Comparison of ENCODE assay signal across 15 cellular contexts in the genomic region with DNA sequence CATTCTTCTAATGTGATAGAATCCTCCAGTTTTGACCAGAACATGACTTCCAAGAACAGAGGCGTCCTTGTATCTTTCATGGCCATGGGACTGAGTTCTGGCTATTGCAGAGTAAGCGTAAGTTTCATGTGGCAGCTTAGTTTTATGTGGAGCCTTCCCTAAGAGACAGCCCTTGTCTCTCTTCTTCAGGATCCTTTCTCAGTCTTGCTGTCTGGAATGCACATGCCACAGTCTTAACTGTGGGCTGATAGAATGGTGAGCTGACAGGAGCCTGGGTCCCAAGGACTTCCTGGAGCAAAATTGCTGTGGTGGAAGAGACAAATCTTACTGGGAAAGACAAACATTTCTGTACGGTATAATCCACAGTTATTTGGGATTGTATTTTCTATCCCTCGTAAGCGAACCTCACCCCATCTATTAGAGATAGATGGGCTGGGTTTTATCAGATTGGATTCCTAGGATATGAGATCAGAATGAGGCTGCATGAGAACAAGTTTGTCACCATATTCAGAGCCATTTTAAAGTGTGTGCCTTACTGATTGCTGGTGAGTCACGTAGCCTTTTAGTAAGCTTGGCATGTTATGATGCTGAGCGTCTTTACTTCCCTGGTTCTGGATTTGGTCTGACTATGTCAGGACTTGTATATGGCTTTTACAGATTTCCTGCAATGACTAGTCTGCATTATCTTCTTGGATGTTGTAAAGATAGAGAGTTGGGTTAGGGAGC. TPM values are rescaled to one million over a fixed set of nuclear protein-coding genes. Genes with fewer than 3 reads are reported as not detected.
DNase-seq lines count a peak whose midpoint lies in the region; ATAC-seq, FAIRE-seq and TF ChIP-seq lines count a peak whose summit lies in the region.
"Had no signal": no experiment of that assay in that cellular context is flagged by ENCODE, and none has a peak within 500 bp of the region (broad histone marks: within the 10 kb centered on the region; RNA-seq: fewer than 3 reads in every experiment).

No MANE protein-coding gene starts in this region.

- no peak for TF ChIP-seq POLR2A in GM18505 (IDR thresholded peaks at IDR 0.05; ENCODE audit: borderline replicate concordance, extremely low read depth, insufficient read depth, insufficient read length)

- dilution Hi-C loops in keratinocyte (cut with MboI; ENCODE audit: extremely low pct_ligation_motif_present, low sequenced_read_pairs) = no loop called here

- intact Hi-C loops in aorta (cut with DNase I) (no loop called here), kidney (cut with DNase I) (no loop called here)

- 71 to 84% methylated on average over 7 of the region's 7 CpGs for WGBS in aorta, 2 donors

- in situ Hi-C loops in brain microvascular endothelial cell (cut with HindIII; ENCODE audit: low pct_ligation_motif_present, low sequenced_read_pairs) = no loop called here

- H3K79me2 ChIP-seq in keratinocyte (ENCODE audit: control insufficient read depth, insufficient read depth, low read length) = peaks cover 8% of the 10 kb centered on the region

- no peaks in the 10 kb centered on the region for H4K20me1 ChIP-seq in keratinocyte (ENCODE audit: control insufficient read depth, extremely low read depth, insufficient read depth, low read length)

- H3K9ac ChIP-seq in keratinocyte (ENCODE audit: control insufficient read depth, extremely low read depth, insufficient read depth, low read length) = peak overlapping the region; percentile 71
- no peak overlapping the region for H3K9ac ChIP-seq in kidney (ENCODE audit: low read length in 2 of 2)

- DNase-seq in AG09319 (ENCODE audit: extremely low read depth, low read depth) = peak; percentile 29
- DNase-seq in HT-29 (ENCODE audit: low spot score) = peak; percentile 30
- DNase-seq in brain microvascular endothelial cell = peak; percentile 95
- DNase-seq in keratinocyte (ENCODE audit: low read depth, low spot score) = peak; percentile 97
- DNase-seq in aorta = no peak
- DNase-seq in kidney = no peak
- no peak for DNase-seq in activated CD4-positive, alpha-beta T cell treated with anti-CD3 and anti-CD28 coated beads, Interleukin-2, amount 50 U/mL, for 1 hour
- DNase-seq: activated T-cell treated with anti-CD3 and anti-CD28 coated beads, Interleukin-2, amount 50 U/mL, for 24 hours; caudate nucleus; CD8-positive, alpha-beta T cell; glutamatergic neuron; mucosa of descending colon; NCI-H2107 had no signal

- peak overlapping the region; percentile 83 for H3K4me2 ChIP-seq in keratinocyte (ENCODE audit: control insufficient read depth, extremely low read depth, insufficient read depth, low read depth, low read length)

- no peaks in the 10 kb centered on the region for H3K9me3 ChIP-seq in keratinocyte (ENCODE audit: control insufficient read depth, low read depth, low read length)
- H3K9me3 ChIP-seq in aorta (ENCODE audit: control insufficient read depth, low read length) = no peaks in the 10 kb centered on the region
- no peaks in the 10 kb centered on the region for H3K9me3 ChIP-seq in kidney (ENCODE audit: control insufficient read depth in 1 of 2, low read length in 2 of 2)
- H3K9me3 ChIP-seq: mucosa of descending colon had no signal

- peaks cover 37% of the 10 kb centered on the region for H3K4me1 ChIP-seq in keratinocyte (ENCODE audit: control insufficient read depth, extremely low read depth, insufficient read depth, low read length)
- H3K4me1 ChIP-seq in aorta (ENCODE audit: control insufficient read depth in 1 of 2, insufficient read depth in 2 of 2, low read length in 2 of 2) = no peaks in the 10 kb centered on the region
- no peaks in the 10 kb centered on the region for H3K4me1 ChIP-seq in kidney (ENCODE audit: control insufficient read depth in 1 of 2, insufficient read depth in 1 of 2, low read depth in 1 of 2, low read length in 2 of 2)

- no peaks in the 10 kb centered on the region for H3K36me3 ChIP-seq in brain microvascular endothelial cell (replicated peaks)
- H3K36me3 ChIP-seq in keratinocyte (ENCODE audit: control insufficient read depth in 2 of 2, extremely low read depth in 1 of 2, insufficient read depth in 2 of 2, low read length in 2 of 2) = no peaks in the 10 kb centered on the region
- H3K36me3 ChIP-seq in aorta (ENCODE audit: control insufficient read depth in 1 of 2, insufficient read depth in 2 of 2, low read length in 1 of 2) = peaks cover 0 to 2% of the 10 kb centered on the region in 2 donors
- no peaks in the 10 kb centered on the region for H3K36me3 ChIP-seq in kidney (ENCODE audit: control insufficient read depth in 1 of 2, insufficient read depth in 2 of 2, low read length in 2 of 2)

- FAIRE-seq in keratinocyte (lab: Jason Lieb, UNC) (peak; percentile 97), kidney (lab: Jason Lieb, UNC) (no peak)
- FAIRE-seq: GM12892 had no signal

- H3K4me3 ChIP-seq in brain microvascular endothelial cell (ENCODE audit: low read depth, low read length) (no peak overlapping the region), keratinocyte (ENCODE audit: control insufficient read depth in 2 of 3, extremely low read depth in 1 of 3, insufficient read depth in 2 of 3, low read depth in 1 of 3, low read length in 3 of 3) (peak overlapping the region in 2 of 3 experiments; percentile 43 to 55), aorta (ENCODE audit: low read length in 2 of 2) (no peak overlapping the region), kidney (ENCODE audit: low read length in 2 of 2) (no peak overlapping the region)
- H3K4me3 ChIP-seq: mucosa of descending colon had no signal

- peak overlapping the region; percentile 73 for H2AFZ ChIP-seq in keratinocyte (ENCODE audit: control insufficient read depth, low read length)

- H3K27ac ChIP-seq in brain microvascular endothelial cell (peak overlapping the region; percentile 88), keratinocyte (ENCODE audit: control insufficient read depth, insufficient read depth, low read length) (peak overlapping the region; percentile 94), aorta (ENCODE audit: low read depth in 1 of 2, low read length in 2 of 2) (no peak overlapping the region), kidney (ENCODE audit: low read depth in 2 of 2, low read length in 2 of 2) (no peak overlapping the region)

- no peak for ATAC-seq in aorta (ENCODE audit: low FRiP score)
- ATAC-seq in GM18505 (IDR thresholded peaks at IDR 0.05; ENCODE audit: unreplicated experiment) = no peak
- ATAC-seq: CD8-positive, alpha-beta T cell; mucosa of descending colon had no signal

- no peaks in the 10 kb centered on the region for H3K9me1 ChIP-seq in keratinocyte (ENCODE audit: control insufficient read depth, extremely low read depth, insufficient read depth, low read length)

- H3K27me3 ChIP-seq in brain microvascular endothelial cell (replicated peaks) (no peaks in the 10 kb centered on the region), keratinocyte (ENCODE audit: control insufficient read depth, extremely low read depth, insufficient read depth, low read length) (no peaks in the 10 kb centered on the region), aorta (ENCODE audit: control insufficient read depth in 1 of 2, insufficient read depth in 2 of 2, low read length in 1 of 2) (no peaks in the 10 kb centered on the region)

- no peak for TF ChIP-seq CTCF in AG09319 (IDR thresholded peaks at IDR 0.05; ENCODE audit: low read depth, low read length)
- no peak for TF ChIP-seq CTCF in brain microvascular endothelial cell (IDR thresholded peaks at IDR 0.05; ENCODE audit: low read depth, low read length, missing control alignments)
- TF ChIP-seq CTCF in keratinocyte (optimal IDR thresholded peaks at IDR 0.05 in 1 of 3, IDR thresholded peaks at IDR 0.05 in 1 of 3, conservative IDR thresholded peaks at IDR 0.05 in 1 of 3; ENCODE audit: extremely low read depth in 1 of 3, insufficient read depth in 2 of 3, low read length in 3 of 3) = no peak
- TF ChIP-seq CTCF in kidney (IDR thresholded peaks at IDR 0.05; ENCODE audit: borderline replicate concordance, extremely low read depth, insufficient read depth) = no peak

RNA-seq across cellular contexts. Expression of gene CDIN1, which starts 32.8 kb away (rescaled TPM):
- 29.7 and 30.9 TPM in 2 replicates for total RNA-seq in HT-29 (2014; rRNA removed; shearing (Covaris generic))
- polyA plus RNA-seq in keratinocyte (14.2 to 20.2 TPM (median 16.8 TPM) in 3 replicates), aorta (1 to 10 TPM; 4.9 to 6.4 TPM), kidney (ENCODE audit: insufficient read depth, low read depth, low replicate concordance) (3.1 TPM)
- 2.9 TPM for polyA plus RNA-seq in keratinocyte (2011; ENCODE audit: low read depth)
- polyA plus RNA-seq in keratinocyte (2011; cell fraction: cytosol; rRNA removed) = 14.3 and 20.2 TPM in 2 replicates
- 28.9 and 37.6 TPM in 2 replicates for polyA plus RNA-seq in keratinocyte (2011; cell fraction: nucleus; rRNA removed)
- polyA plus RNA-seq in keratinocyte (2012; ENCODE audit: low replicate concordance) = 9.4 and 11.1 TPM in 2 replicates
- 32.4 to 41.1 TPM (median 36.0 TPM) in 3 replicates for polyA minus RNA-seq in keratinocyte
- polyA minus RNA-seq in keratinocyte (2011; cell fraction: cytosol; rRNA and poly(A)+ RNA removed) = 14.6 TPM
- polyA minus RNA-seq in keratinocyte (2011; cell fraction: nucleus; rRNA and poly(A)+ RNA removed) = 30.4 and 39.5 TPM in 2 replicates
- total RNA-seq in aorta (10 to 100 TPM; 11.5 TPM), kidney (9.3 TPM)

Comparison
In these comparisons a context has a peak if more than half of its experiments do, and no peak if none do; other contexts are left out.
1. DNase-seq: peak in AG09319 (single experiment), HT-29 (single experiment), brain microvascular endothelial cell (single experiment) and keratinocyte (single experiment); none in aorta (0 of 2), kidney (single experiment) and activated CD4-positive, alpha-beta T cell treated with anti-CD3 and anti-CD28 coated beads, Interleukin-2, amount 50 U/mL, for 1 hour (single experiment).
2. H3K27ac ChIP-seq: peak in brain microvascular endothelial cell (single experiment) and keratinocyte (single experiment); none in aorta (0 of 2) and kidney (0 of 2).
3. H3K4me3 ChIP-seq: peak in keratinocyte (2 of 3); none in brain microvascular endothelial cell (single experiment), aorta (0 of 2) and kidney (0 of 2).